Comparison of ENCODE assay signal across 11 cellular contexts in genomic region chr13:98300956-98301641, GRCh38.
A peak's percentile ranks its signal among the peaks of the same experiment; 100 is the strongest.
DNase-seq lines count a peak whose midpoint lies in the region; ATAC-seq and TF ChIP-seq lines count a peak whose summit lies in the region.
"Had no signal": no experiment of that assay in that cellular context is flagged by ENCODE, and none has a peak within 500 bp of the region (broad histone marks: within the 10 kb centered on the region; RNA-seq: fewer than 3 reads in every experiment).

No MANE protein-coding gene starts in this region.

- no peaks in the 10 kb centered on the region for H3K27me3 ChIP-seq in SJSA1 (replicated peaks)
- no peaks in the 10 kb centered on the region for H3K27me3 ChIP-seq in endodermal cell (ENCODE audit: control insufficient read depth, insufficient read depth, low read length, poor library complexity, severe bottlenecking)
- no peaks in the 10 kb centered on the region for H3K27me3 ChIP-seq in psoas muscle (ENCODE audit: insufficient read depth in 3 of 3, low read length in 2 of 3)
- H3K27me3 ChIP-seq: heart right ventricle had no signal

- ATAC-seq in Right ventricle myocardium superior (ENCODE audit: poor library complexity) (no peak), GM19463 (IDR thresholded peaks at IDR 0.05; ENCODE audit: unreplicated experiment) (no peak), psoas muscle (no peak)
- ATAC-seq: activated CD4-positive, alpha-beta T cell treated with anti-CD3 and anti-CD28 coated beads for 36 hours had no signal

- H3K36me3 Mint-ChIP-seq in progenitor cell of endocrine pancreas (ENCODE audit: insufficient read depth): peaks cover 7% of the 10 kb centered on the region
- H3K36me3 Mint-ChIP-seq in endodermal cell (ENCODE audit: low read depth): peaks cover 12% of the 10 kb centered on the region

- H3K4me3 Mint-ChIP-seq in progenitor cell of endocrine pancreas (ENCODE audit: low read depth) (peak overlapping the region; percentile 50), endodermal cell (no peak overlapping the region)
- H3K4me3 Mint-ChIP-seq: activated CD4-positive, alpha-beta T cell treated with anti-CD3 and anti-CD28 coated beads for 36 hours had no signal

- H3K27ac Mint-ChIP-seq in progenitor cell of endocrine pancreas (peak overlapping the region; percentile 98), endodermal cell (no peak overlapping the region)
- H3K27ac Mint-ChIP-seq: activated CD4-positive, alpha-beta T cell treated with anti-CD3 and anti-CD28 coated beads for 36 hours had no signal

- peak overlapping the region; percentile 91 for H3K27ac ChIP-seq in SJSA1
- H3K27ac ChIP-seq in endodermal cell (ENCODE audit: low read depth, low read length): no peak overlapping the region
- no peak overlapping the region for H3K27ac ChIP-seq in psoas muscle

- H3K9ac ChIP-seq in endodermal cell (ENCODE audit: extremely low read depth, low read length, poor library complexity, severe bottlenecking): no peak overlapping the region

- H3K9me3 Mint-ChIP-seq in progenitor cell of endocrine pancreas (ENCODE audit: low read depth) (no peaks in the 10 kb centered on the region), endodermal cell (no peaks in the 10 kb centered on the region)

- H3K9me3 ChIP-seq in SJSA1 (replicated peaks) (no peaks in the 10 kb centered on the region), endodermal cell (ENCODE audit: control insufficient read depth, low read length) (no peaks in the 10 kb centered on the region), psoas muscle (no peaks in the 10 kb centered on the region)
- H3K9me3 ChIP-seq: heart right ventricle had no signal

- H3K4me1 ChIP-seq in SJSA1 (replicated peaks): peaks cover 64% of the 10 kb centered on the region
- peaks cover 18% of the 10 kb centered on the region for H3K4me1 ChIP-seq in endodermal cell (ENCODE audit: control insufficient read depth, insufficient read depth, low read length)
- peaks cover 3% of the 10 kb centered on the region for H3K4me1 ChIP-seq in psoas muscle

- WGBS in endodermal cell (ENCODE audit: insufficient coverage in 1 of 2, insufficient read length in 1 of 2), 2 experiments: 91 to 94% methylated on average over 4 to 7 of the region's 7 CpGs
- 53 to 60% (median 56%) methylated on average over 7 of the region's 7 CpGs for WGBS in psoas muscle, 3 donors

- peaks cover 75% of the 10 kb centered on the region for H3K4me1 Mint-ChIP-seq in progenitor cell of endocrine pancreas (ENCODE audit: low read depth)
- peaks cover 45% of the 10 kb centered on the region for H3K4me1 Mint-ChIP-seq in endodermal cell
- H3K4me1 Mint-ChIP-seq: activated CD4-positive, alpha-beta T cell treated with anti-CD3 and anti-CD28 coated beads for 36 hours had no signal

- intact Hi-C loops in Right ventricle myocardium superior (cut with DNase I): no loop called here
- intact Hi-C loops in psoas muscle (cut with DNase I): no loop called here

- H3K4me3 ChIP-seq in SJSA1: peak overlapping the region; percentile 20
- no peak overlapping the region for H3K4me3 ChIP-seq in fibroblast of the aortic adventitia (ENCODE audit: low read depth, low read length)
- H3K4me3 ChIP-seq in endodermal cell (ENCODE audit: low read length): no peak overlapping the region
- no peak overlapping the region for H3K4me3 ChIP-seq in psoas muscle
- H3K4me3 ChIP-seq: heart right ventricle had no signal

- H3K36me3 ChIP-seq in SJSA1 (no peaks in the 10 kb centered on the region), endodermal cell (ENCODE audit: control insufficient read depth, insufficient read depth, low read length) (peaks cover 15% of the 10 kb centered on the region), psoas muscle (ENCODE audit: insufficient read depth in 1 of 2, low read depth in 1 of 2) (no peaks in the 10 kb centered on the region)
- H3K36me3 ChIP-seq: heart right ventricle had no signal

- TF ChIP-seq CTCF in fibroblast of the aortic adventitia (IDR thresholded peaks at IDR 0.05; ENCODE audit: insufficient read depth, low read length) (no peak), progenitor cell of endocrine pancreas (IDR thresholded peaks at IDR 0.05; ENCODE audit: unreplicated experiment) (no peak), endodermal cell (conservative IDR thresholded peaks at IDR 0.05) (no peak), psoas muscle (IDR thresholded peaks at IDR 0.05) (no peak)

- H3K27me3 Mint-ChIP-seq in progenitor cell of endocrine pancreas: no peaks in the 10 kb centered on the region
- H3K27me3 Mint-ChIP-seq in endodermal cell (ENCODE audit: insufficient read depth): no peaks in the 10 kb centered on the region

- DNase-seq in Daoy (ENCODE audit: low read depth) (peak; percentile 20), SJSA1 (ENCODE audit: low read depth in 1 of 2, low spot score in 2 of 2) (peak; percentile 77 to 92), fibroblast of the aortic adventitia (ENCODE audit: low read depth) (peak; percentile 28), progenitor cell of endocrine pancreas (ENCODE audit: low spot score, unreplicated experiment) (no peak), Right ventricle myocardium superior (no peak), endodermal cell (no peak), psoas muscle (no peak)
- DNase-seq: activated CD4-positive, alpha-beta T cell treated with anti-CD3 and anti-CD28 coated beads for 36 hours; heart right ventricle; occipital lobe had no signal

Comparison
In these comparisons a context has a peak if more than half of its experiments do, and no peak if none do; other contexts are left out.
1. DNase-seq: peak in Daoy (single experiment), SJSA1 (2 of 2) and fibroblast of the aortic adventitia (single experiment); none in progenitor cell of endocrine pancreas (single experiment), Right ventricle myocardium superior (single experiment), endodermal cell (single experiment) and psoas muscle (0 of 2).